ENCODE assay signal across 21 cellular contexts in genomic region chr2:45156605-45157004, GRCh38.
A peak's percentile ranks its signal among the peaks of the same experiment; 100 is the strongest.
DNase-seq lines count a peak whose midpoint lies in the region; ATAC-seq and TF ChIP-seq lines count a peak whose summit lies in the region.
"Had no signal": no experiment of that assay in that cellular context is flagged by ENCODE, and none has a peak within 500 bp of the region (broad histone marks: within the 10 kb centered on the region; RNA-seq: fewer than 3 reads in every experiment).

No MANE protein-coding gene starts in this region.

- ATAC-seq in SK-N-SH treated with all-trans-retinoic acid at 6 μM for 48 hours (no peak; the same call in 2 of the 3 replicates), GM21737 (IDR thresholded peaks at IDR 0.05; ENCODE audit: unreplicated experiment) (no peak)

- no peaks in the 10 kb centered on the region for H3K9me3 ChIP-seq in SK-N-SH
- no peaks in the 10 kb centered on the region for H3K9me3 ChIP-seq in adipocyte (ENCODE audit: control insufficient read depth, low read length)
- H3K9me3 ChIP-seq in osteoblast (ENCODE audit: low read depth, low read length), result no peaks in the 10 kb centered on the region
- H3K9me3 ChIP-seq: BE2C had no signal

- H4K20me1 ChIP-seq in SK-N-SH (ENCODE audit: insufficient read depth) (no peaks in the 10 kb centered on the region), osteoblast (ENCODE audit: insufficient read depth, low read length) (no peaks in the 10 kb centered on the region)
- H4K20me1 ChIP-seq: BLaER1 had no signal

- H3K4me1 ChIP-seq in SK-N-SH (ENCODE audit: control insufficient read depth in 1 of 2, insufficient read depth in 2 of 2, low read depth in 1 of 2, low read length in 1 of 2) (peaks cover 0 to 13% of the 10 kb centered on the region in 2 experiments; a peak in 2 of 4 replicates), adipocyte (ENCODE audit: control insufficient read depth, insufficient read depth, low read length) (no peaks in the 10 kb centered on the region), osteoblast (ENCODE audit: insufficient read depth, low read length) (no peaks in the 10 kb centered on the region)

- H2AFZ ChIP-seq in SK-N-SH (ENCODE audit: low read depth), result no peak overlapping the region
- no peak overlapping the region for H2AFZ ChIP-seq in osteoblast (ENCODE audit: low read length)

- H3K36me3 ChIP-seq in SK-N-SH (replicated peaks in 1 of 2; ENCODE audit: control insufficient read depth in 1 of 2, insufficient read depth in 2 of 2, low read length in 1 of 2), result no peaks in the 10 kb centered on the region
- no peaks in the 10 kb centered on the region for H3K36me3 ChIP-seq in adipocyte (ENCODE audit: control insufficient read depth, insufficient read depth, low read length, severe bottlenecking)
- no peaks in the 10 kb centered on the region for H3K36me3 ChIP-seq in osteoblast (ENCODE audit: insufficient read depth, low read length)
- H3K36me3 ChIP-seq: BE2C, BLaER1 had no signal

- H3K4me2 ChIP-seq in SK-N-SH (no peak overlapping the region), osteoblast (ENCODE audit: insufficient read depth, low read length) (no peak overlapping the region)
- H3K4me2 ChIP-seq: BLaER1 had no signal

- H3K27me3 ChIP-seq in SK-N-SH (ENCODE audit: insufficient read depth) (no peaks in the 10 kb centered on the region), adipocyte (replicated peaks; ENCODE audit: control insufficient read depth, insufficient read depth, low read length) (no peaks in the 10 kb centered on the region), osteoblast (ENCODE audit: insufficient read depth, low read length) (no peaks in the 10 kb centered on the region)
- H3K27me3 ChIP-seq: BE2C, BLaER1 had no signal

- TF ChIP-seq CTCF in SK-N-SH (IDR thresholded peaks at IDR 0.05) (no peak), osteoblast (IDR thresholded peaks at IDR 0.05; ENCODE audit: extremely low read depth, low read depth, low read length) (no peak)

- no peaks in the 10 kb centered on the region for H3K9me2 ChIP-seq in SK-N-SH

- H3K79me2 ChIP-seq in SK-N-SH (ENCODE audit: insufficient read depth) (no peaks in the 10 kb centered on the region), osteoblast (ENCODE audit: insufficient read depth, low read length) (no peaks in the 10 kb centered on the region)

- TF ChIP-seq EP300 in SK-N-SH (IDR thresholded peaks at IDR 0.05; ENCODE audit: borderline replicate concordance in 1 of 2, low read depth in 1 of 2, low read length in 1 of 2), result peak in 1 of 2 experiments; percentile 48; a peak in 1 of 4 replicates

- DNase-seq in NCI-H1694 (lab: John Stamatoyannopoulos, UW), result peak; percentile 15
- no peak for DNase-seq in NCI-H1694 treated with DMSO at 0.1 percent for 48 hours (lab: John Stamatoyannopoulos, UW)
- peak; percentile 52 for DNase-seq in SK-N-SH
- DNase-seq in adipocyte (ENCODE audit: low read depth), result peak; percentile 35
- DNase-seq in osteoblast (ENCODE audit: insufficient read length, low spot score, missing footprints), result peak; percentile 46
- no peak for DNase-seq in DMS79 (lab: John Stamatoyannopoulos, UW)
- DNase-seq: 8988T; ACHN; BE2C; C1 segment of cervical spinal cord; CD4-positive, alpha-beta memory T cell; CD4-positive, CD25-positive, alpha-beta regulatory T cell; CD8-positive, alpha-beta memory T cell; COR-L47; DMS153; DMS53; DMS79 treated with DMSO at 0.1 percent for 48 hours; GF-D8 had no signal

- POLR2A ChIA-PET in SK-N-SH (lab: Yijun Ruan, JAX), result no interaction called here

- no peaks in the 10 kb centered on the region for H3F3A ChIP-seq in SK-N-SH (replicated peaks; ENCODE audit: insufficient read depth)

- WGBS in SK-N-SH (ENCODE audit: low lambda C conversion rate), result 65% methylated on average over 4 of the region's 4 CpGs

- no peak for TF ChIP-seq RAD21 in SK-N-SH (IDR thresholded peaks at IDR 0.05; ENCODE audit: low read length)

- CTCF ChIA-PET in SK-N-SH (lab: Yijun Ruan, JAX), result interaction anchor here (0.6 to 1.6 kb wide), 6 partner anchors 9 to 175 kb away, joined by 3 to 5 read pairs (median 3); no protein-coding TSS in a partner anchor

- peak overlapping the region in 1 of 2 experiments; percentile 18; a peak in 2 of 4 replicates for H3K27ac ChIP-seq in SK-N-SH (ENCODE audit: low read depth in 2 of 2, low read length in 1 of 2)
- H3K27ac ChIP-seq in osteoblast (ENCODE audit: low read depth, low read length), result no peak overlapping the region
- H3K27ac ChIP-seq: BLaER1 had no signal

- no peak overlapping the region for H3K4me3 ChIP-seq in SK-N-SH (ENCODE audit: low read depth in 2 of 2, low read length in 1 of 2)
- H3K4me3 ChIP-seq in adipocyte (ENCODE audit: low read length), result no peak overlapping the region
- no peak overlapping the region for H3K4me3 ChIP-seq in osteoblast (ENCODE audit: insufficient read depth, low read length)
- H3K4me3 ChIP-seq: BLaER1 had no signal

- H3K9ac ChIP-seq in SK-N-SH (no peak overlapping the region), adipocyte (ENCODE audit: low read length) (no peak overlapping the region)
- H3K9ac ChIP-seq: BLaER1 had no signal

TF ChIP-seq in SK-N-SH, 30 proteins besides CTCF, POLR2A, EP300 and RAD21:
- TF ChIP-seq GATA2 (CRISPR knock-in tag; IDR thresholded peaks at IDR 0.05), result peak; percentile 55; the same call in 1 of the 2 replicates
- no peak for TF ChIP-seq NFIC (IDR thresholded peaks at IDR 0.05; ENCODE audit: borderline replicate concordance)
TF ChIP-seq in SK-N-SH: peak in this region for 1.

TF ChIP-seq in SK-N-SH treated with all-trans-retinoic acid at 6 μM for 48 hours, 23 proteins besides CTCF, POLR2A, EP300 and RAD21:
- TF ChIP-seq SNAI2 (CRISPR knock-in tag; IDR thresholded peaks at IDR 0.05) (no peak), ISL1 (CRISPR knock-in tag; IDR thresholded peaks at IDR 0.05) (no peak), ZFP3 (CRISPR knock-in tag; IDR thresholded peaks at IDR 0.05) (no peak)

Comparison
In these comparisons a context has a peak if more than half of its experiments do, and no peak if none do; other contexts are left out.
1. DNase-seq: peak in NCI-H1694 (single experiment), SK-N-SH (single experiment), adipocyte (single experiment) and osteoblast (single experiment); none in NCI-H1694 treated with DMSO at 0.1 percent for 48 hours (single experiment) and DMS79 (single experiment).